Comparison of ENCODE assay signal across 11 cellular contexts in the genomic region with DNA sequence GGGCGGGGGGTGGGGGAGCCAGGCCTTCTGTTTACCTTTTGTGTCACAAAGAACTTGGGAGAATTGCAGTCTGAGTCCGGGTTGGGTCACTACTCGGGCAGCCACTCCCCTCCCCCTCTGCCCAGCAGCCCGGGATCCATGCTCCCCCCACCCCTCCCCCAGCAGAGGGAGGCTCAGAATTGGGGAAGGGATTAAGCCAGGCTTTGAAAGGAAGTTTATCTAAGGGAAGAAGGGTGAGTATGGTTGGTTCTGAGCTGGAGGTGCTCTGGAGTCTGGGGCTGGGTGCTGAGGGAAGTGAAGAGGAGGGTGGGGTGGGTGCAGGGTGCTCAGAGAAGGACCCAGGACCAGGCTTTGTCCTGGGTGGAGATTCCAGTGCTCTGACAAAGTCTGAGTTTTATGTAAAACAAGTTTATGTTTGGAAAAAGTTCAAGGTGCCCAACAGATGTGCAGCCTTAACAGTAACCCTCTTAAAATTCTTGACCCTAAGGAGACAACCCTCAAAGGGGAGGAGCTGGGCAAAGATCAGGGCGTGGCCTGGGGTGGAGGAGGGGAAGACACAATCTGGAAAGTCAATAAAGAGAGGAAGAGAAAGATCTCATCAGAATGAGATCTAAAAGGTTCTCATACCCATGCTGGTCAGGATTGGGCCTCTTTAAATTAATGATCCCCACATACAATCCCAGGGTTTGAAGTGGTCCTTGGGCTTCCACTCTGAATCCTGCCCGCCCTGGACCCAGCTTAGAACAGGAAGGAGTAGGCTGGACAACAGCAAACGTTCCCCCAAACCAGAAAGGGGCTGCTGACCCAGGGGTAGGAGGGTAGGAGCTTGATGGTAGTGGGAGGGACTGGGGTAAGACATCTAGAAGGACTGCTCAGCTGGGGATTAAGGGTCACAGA. TPM values are rescaled to one million over a fixed set of nuclear protein-coding genes. Genes with fewer than 3 reads are reported as not detected.
DNase-seq lines count a peak whose midpoint lies in the region; ATAC-seq and TF ChIP-seq lines count a peak whose summit lies in the region.
"Had no signal": no experiment of that assay in that cellular context is flagged by ENCODE, and none has a peak within 500 bp of the region (broad histone marks: within the 10 kb centered on the region; RNA-seq: fewer than 3 reads in every experiment).

No MANE protein-coding gene starts in this region.

- 33 to 35% methylated on average over 7 of the region's 7 CpGs for WGBS in esophagus, 2 donors
- 34 to 39% methylated on average over 7 of the region's 7 CpGs for WGBS in aorta, 2 donors

- H3K4me1 ChIP-seq in esophagus (ENCODE audit: control insufficient read depth in 2 of 2, insufficient read depth in 2 of 2, low read length in 1 of 2) (peaks cover 20 to 42% of the 10 kb centered on the region in 2 donors), skeletal muscle satellite cell (ENCODE audit: control insufficient read depth, insufficient read depth, low read length) (peaks cover 40% of the 10 kb centered on the region), aorta (ENCODE audit: control insufficient read depth in 1 of 2, insufficient read depth in 2 of 2, low read length in 2 of 2) (no peaks in the 10 kb centered on the region)

- CTCF ChIA-PET in HEK293T (lab: Yijun Ruan, JAX) = interaction anchor here (0.7 to 1.5 kb wide), 3 partner anchors 16 to 154 kb away, joined by 3 to 4 read pairs (median 3); no protein-coding TSS in a partner anchor

- H3K9me3 ChIP-seq in esophagus (ENCODE audit: control insufficient read depth in 2 of 2, insufficient read depth in 1 of 2, low read depth in 1 of 2, low read length in 1 of 2) = no peaks in the 10 kb centered on the region
- no peaks in the 10 kb centered on the region for H3K9me3 ChIP-seq in skeletal muscle satellite cell (replicated peaks; ENCODE audit: low read length)
- H3K9me3 ChIP-seq in aorta (ENCODE audit: control insufficient read depth, low read length) = no peaks in the 10 kb centered on the region

- DNase-seq in H7 (peak; percentile 98), OCI-M1 (lab: John Stamatoyannopoulos, UW) (peak; percentile 87), NCI-H1092 treated with DMSO at 0.1 percent for 48 hours (lab: John Stamatoyannopoulos, UW) (no peak), HEK293T (ENCODE audit: extremely low spot score) (no peak), aorta (no peak), HPDE6-E6E7 (ENCODE audit: extremely low spot score) (no peak)
- DNase-seq: natural killer cell, NCI-H526 treated with DMSO at 0.1 percent for 48 hours had no signal

- peak overlapping the region; percentile 36 for H3K4me2 ChIP-seq in skeletal muscle satellite cell (ENCODE audit: low read length)

- intact Hi-C loops in aorta (cut with DNase I) = loop anchor here in 1 of 2 donors (2.0 kb wide), 1 partner anchor 32 kb away; a partner anchor contains a TSS

- ATAC-seq in aorta (ENCODE audit: low FRiP score) = no peak
- ATAC-seq: natural killer cell had no signal

- H3K4me3 ChIP-seq in H7 (ENCODE audit: insufficient read depth, low read depth, low read length) = no peak overlapping the region
- H3K4me3 ChIP-seq in esophagus (ENCODE audit: low read depth in 1 of 2, low read length in 2 of 2) = no peak overlapping the region
- no peak overlapping the region for H3K4me3 ChIP-seq in skeletal muscle satellite cell (ENCODE audit: low read length)
- no peak overlapping the region for H3K4me3 ChIP-seq in aorta (ENCODE audit: low read length in 2 of 2)

- H3K27ac ChIP-seq in esophagus (ENCODE audit: low read depth in 2 of 2, low read length in 1 of 2) (peak overlapping the region; percentile 60 to 75), aorta (ENCODE audit: low read depth in 1 of 2, low read length in 2 of 2) (no peak overlapping the region)
- H3K27ac ChIP-seq: HL-60 had no signal

- no peak overlapping the region for H3K9ac ChIP-seq in skeletal muscle satellite cell (ENCODE audit: low read depth, low read length)

- POLR2A ChIA-PET in HEK293T (lab: Yijun Ruan, JAX) = interaction anchor here (1.0 kb wide), 1 partner anchor 342 kb away, joined by 3 read pairs; a partner anchor contains a TSS

- H3K27me3 ChIP-seq in H7 (ENCODE audit: control insufficient read depth, insufficient read depth, low read length) = no peaks in the 10 kb centered on the region
- H3K27me3 ChIP-seq in esophagus (ENCODE audit: control insufficient read depth in 1 of 2, insufficient read depth in 2 of 2, low read length in 2 of 2) = no peaks in the 10 kb centered on the region
- H3K27me3 ChIP-seq in skeletal muscle satellite cell (ENCODE audit: control insufficient read depth, insufficient read depth, low read length) = no peaks in the 10 kb centered on the region
- H3K27me3 ChIP-seq in aorta (ENCODE audit: control insufficient read depth in 1 of 2, insufficient read depth in 2 of 2, low read length in 1 of 2) = no peaks in the 10 kb centered on the region

- H3K36me3 ChIP-seq in H7 (replicated peaks; ENCODE audit: control insufficient read depth, insufficient read depth, low read length) (no peaks in the 10 kb centered on the region), esophagus (ENCODE audit: control insufficient read depth in 2 of 2, insufficient read depth in 2 of 2, low read length in 1 of 2) (no peaks in the 10 kb centered on the region), skeletal muscle satellite cell (ENCODE audit: insufficient read depth, low read length) (no peaks in the 10 kb centered on the region), aorta (ENCODE audit: control insufficient read depth in 1 of 2, insufficient read depth in 2 of 2, low read length in 1 of 2) (no peaks in the 10 kb centered on the region)

TF ChIP-seq in HEK293T, 16 proteins besides CTCF, POLR2A, EP300 and RAD21:
- no peak for TF ChIP-seq L3MBTL2 (conservative IDR thresholded peaks at IDR 0.05)
- no peak for TF ChIP-seq TARDBP (IDR thresholded peaks at IDR 0.05)
- no peak for TF ChIP-seq NFRKB (IDR thresholded peaks at IDR 0.05)
- no peak for TF ChIP-seq SUZ12 (IDR thresholded peaks at IDR 0.05)
- no peak for TF ChIP-seq FOXM1 (IDR thresholded peaks at IDR 0.05; ENCODE audit: borderline replicate concordance)
- TF ChIP-seq LEF1 (IDR thresholded peaks at IDR 0.05; ENCODE audit: borderline replicate concordance) = no peak
- TF ChIP-seq ELF4 (IDR thresholded peaks at IDR 0.05) = no peak
- no peak for TF ChIP-seq CTBP1 (IDR thresholded peaks at IDR 0.05; ENCODE audit: borderline replicate concordance)
- TF ChIP-seq FOXK2 (IDR thresholded peaks at IDR 0.05) = no peak
- TF ChIP-seq, protein P1, sequence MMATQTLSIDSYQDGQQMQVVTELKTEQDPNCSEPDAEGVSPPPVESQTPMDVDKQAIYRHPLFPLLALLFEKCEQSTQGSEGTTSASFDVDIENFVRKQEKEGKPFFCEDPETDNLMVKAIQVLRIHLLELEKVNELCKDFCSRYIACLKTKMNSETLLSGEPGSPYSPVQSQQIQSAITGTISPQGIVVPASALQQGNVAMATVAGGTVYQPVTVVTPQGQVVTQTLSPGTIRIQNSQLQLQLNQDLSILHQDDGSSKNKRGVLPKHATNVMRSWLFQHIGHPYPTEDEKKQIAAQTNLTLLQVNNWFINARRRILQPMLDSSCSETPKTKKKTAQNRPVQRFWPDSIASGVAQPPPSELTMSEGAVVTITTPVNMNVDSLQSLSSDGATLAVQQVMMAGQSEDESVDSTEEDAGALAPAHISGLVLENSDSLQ (IDR thresholded peaks at IDR 0.05) = no peak
- TF ChIP-seq FOXA1 (IDR thresholded peaks at IDR 0.05) = no peak
- no peak for TF ChIP-seq HDGF (IDR thresholded peaks at IDR 0.05; ENCODE audit: borderline replicate concordance)

RNA-seq across cellular contexts. Expression of a gene that starts 32.8 kb away (rescaled TPM):
- 10.7 and 11.5 TPM in 2 replicates for total RNA-seq in H7 (2014; rRNA removed; shearing (Covaris generic))
- polyA plus RNA-seq in esophagus = 1 to 10 TPM; 6.6 to 8.4 TPM
- total RNA-seq in skeletal muscle satellite cell (2012; rRNA removed) = 3.5 TPM in 2 replicates
- 10 to 100 TPM; 31.6 to 36.2 TPM for total RNA-seq in aorta
- polyA plus RNA-seq in aorta = 10 to 100 TPM in 1 of 2 donors, 1 to 10 TPM in 1; 9.1 to 11.3 TPM

RNA-seq across cellular contexts. Expression of a gene that starts 59.3 kb away (rescaled TPM):
- 205 and 262 TPM in 2 replicates for total RNA-seq in H7 (2014; rRNA removed; shearing (Covaris generic))
- 10 to 100 TPM; 57.2 to 70.3 TPM for polyA plus RNA-seq in esophagus
- total RNA-seq in skeletal muscle satellite cell (2012; rRNA removed) = 0.44 and 5.3 TPM in 2 replicates
- total RNA-seq in aorta = 10 to 100 TPM in 1 of 2 donors, 1 to 10 TPM in 1; 9.3 to 22.3 TPM
- 1 to 10 TPM in 1 of 2 donors, under 1 TPM in 1; 0.13 to 5.4 TPM for polyA plus RNA-seq in aorta
- total RNA-seq: natural killer cell had no signal

Comparison
In these comparisons a context has a peak if more than half of its experiments do, and no peak if none do; other contexts are left out.
1. DNase-seq: peak in H7 (single experiment) and OCI-M1 (single experiment); none in NCI-H1092 treated with DMSO at 0.1 percent for 48 hours (single experiment), HEK293T (single experiment), aorta (0 of 2) and HPDE6-E6E7 (single experiment).
2. H3K27ac ChIP-seq: peak in esophagus (2 of 2); none in aorta (0 of 2).